In genomic region chr7:139360210-139360947, GRCh38 we compare ENCODE assay signal across 1 cellular context.
TF ChIP-seq lines count a peak whose summit lies in the region.

No MANE protein-coding gene starts in this region.

TF ChIP-seq in WTC11, 78 proteins besides CTCF, POLR2A, EP300 and RAD21 (continued from another document):
- TF ChIP-seq RELA (CRISPR knock-in tag; IDR thresholded peaks at IDR 0.05; ENCODE audit: borderline replicate concordance) (0 out of 2 replicates have a peak, but pooled peaks have one; percentile 16), TEAD1 (CRISPR knock-in tag; IDR thresholded peaks at IDR 0.05) (0 out of 2 replicates have a peak, but pooled peaks have one; percentile 25), USF1 (CRISPR knock-in tag; IDR thresholded peaks at IDR 0.05) (0 out of 2 replicates have a peak, but pooled peaks have one; percentile 1), ZNF263 (CRISPR knock-in tag; IDR thresholded peaks at IDR 0.05; ENCODE audit: low read depth) (no peak; the same call in 1 of the 2 replicates), SP1 (CRISPR knock-in tag; conservative IDR thresholded peaks at IDR 0.05) (peak; percentile 67), PRDM15 (CRISPR knock-in tag; IDR thresholded peaks at IDR 0.05) (no peak), E2F1 (CRISPR knock-in tag; IDR thresholded peaks at IDR 0.05) (peak; percentile 76), ZNF425 (CRISPR knock-in tag; conservative IDR thresholded peaks at IDR 0.05) (no peak), ARID4B (CRISPR knock-in tag; IDR thresholded peaks at IDR 0.05; ENCODE audit: borderline replicate concordance) (no peak), MAX (CRISPR knock-in tag; IDR thresholded peaks at IDR 0.05) (no peak; the same call in 1 of the 2 replicates), MYBL2 (CRISPR knock-in tag; IDR thresholded peaks at IDR 0.05) (peak; percentile 67; the same call in 1 of the 2 replicates), PRRX2 (CRISPR knock-in tag; IDR thresholded peaks at IDR 0.05) (no peak), PREB (CRISPR knock-in tag; IDR thresholded peaks at IDR 0.05; ENCODE audit: borderline replicate concordance) (no peak), NFYB (CRISPR knock-in tag; conservative IDR thresholded peaks at IDR 0.05; ENCODE audit: low read depth) (peak; percentile 94), IRF2 (CRISPR knock-in tag; IDR thresholded peaks at IDR 0.05; ENCODE audit: borderline replicate concordance, low read depth) (no peak), HMGXB4 (CRISPR knock-in tag; IDR thresholded peaks at IDR 0.05) (peak; percentile 17; the same call in 1 of the 2 replicates), OVOL2 (CRISPR knock-in tag; IDR thresholded peaks at IDR 0.05; ENCODE audit: borderline replicate concordance) (no peak), FOXP1 (CRISPR knock-in tag; IDR thresholded peaks at IDR 0.05; ENCODE audit: borderline replicate concordance) (0 out of 2 replicates have a peak, but pooled peaks have one; percentile 18)
TF ChIP-seq in WTC11: peak in this region for 17.
